In the genomic region with DNA sequence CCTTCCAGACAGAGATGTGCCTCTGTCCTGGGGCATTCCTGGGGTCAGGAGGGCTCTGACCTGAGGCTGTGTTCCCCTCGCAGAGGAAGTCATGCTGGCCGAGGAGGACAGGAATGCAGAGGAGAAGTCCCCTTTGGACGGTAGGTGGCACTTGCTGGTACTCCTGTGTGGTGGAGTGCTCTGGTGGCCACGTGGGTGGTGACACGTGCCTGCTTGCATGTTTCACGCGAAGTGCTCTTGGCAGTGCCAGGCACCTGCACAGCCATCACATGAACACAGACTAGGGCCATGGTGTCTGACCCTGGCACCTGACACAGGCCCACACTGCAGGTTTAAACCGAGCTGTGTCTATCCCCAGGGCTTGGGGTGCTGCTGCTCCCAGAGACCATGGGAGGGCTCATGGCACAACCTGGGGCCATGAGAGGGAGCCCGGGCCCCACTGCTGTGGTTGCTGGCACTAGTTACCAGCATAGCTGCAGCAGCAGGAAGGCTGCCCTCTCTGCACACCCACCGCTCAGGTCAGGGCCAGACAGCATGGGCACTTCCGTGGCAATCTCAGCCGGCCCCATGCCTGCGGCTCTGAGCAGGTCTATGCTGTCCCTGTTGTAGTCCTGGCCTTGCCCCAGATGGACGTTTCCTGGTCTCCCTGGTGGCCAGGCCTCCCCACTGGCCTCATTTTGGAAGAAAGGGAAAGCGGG, we compare ENCODE assay signal across 36 cellular contexts.
DNase-seq lines count a peak whose midpoint lies in the region; ATAC-seq, FAIRE-seq and TF ChIP-seq lines count a peak whose summit lies in the region.
"Had no signal": no experiment of that assay in that cellular context is flagged by ENCODE, and none has a peak within 500 bp of the region (broad histone marks: within the 10 kb centered on the region; RNA-seq: fewer than 3 reads in every experiment).

No MANE protein-coding gene starts in this region.

- no peak overlapping the region for H3K4me3 ChIP-seq in upper lobe of right lung
- no peak overlapping the region for H3K4me3 ChIP-seq in small intestine (ENCODE audit: low read depth in 1 of 2, low read length in 2 of 2)
- H3K4me3 ChIP-seq: heart right ventricle, neural progenitor cell, Peyer's patch, testis, uterus had no signal

- H3K27ac ChIP-seq in upper lobe of right lung (no peak overlapping the region), small intestine (ENCODE audit: low read depth in 1 of 2, low read length in 1 of 2) (no peak overlapping the region)
- H3K27ac ChIP-seq: heart right ventricle, neural progenitor cell, Peyer's patch, testis, uterus had no signal

- no peak for TF ChIP-seq CTCF in upper lobe of right lung (IDR thresholded peaks at IDR 0.05)

- WGBS in small intestine, 3 donors: 65 to 78% (median 65%) methylated on average over 15 of the region's 15 CpGs

- intact Hi-C loops in activated CD4-positive, alpha-beta T cell treated with anti-CD3 and anti-CD28 coated beads, Interleukin-2, amount 10 ng/mL, durations not matched to agents 24 days and 14 days (cut with micrococcal nuclease): no loop called here
- intact Hi-C loops in head of caudate nucleus (cut with DNase I) (no loop called here), upper lobe of right lung (cut with DNase I) (no loop called here)

- H3K4me1 ChIP-seq in upper lobe of right lung: no peaks in the 10 kb centered on the region
- H3K4me1 ChIP-seq in small intestine (ENCODE audit: control insufficient read depth in 2 of 2, insufficient read depth in 1 of 2, low read depth in 1 of 2, low read length in 1 of 2): no peaks in the 10 kb centered on the region
- H3K4me1 ChIP-seq: neural progenitor cell, Peyer's patch, testis, uterus had no signal

- H3K9me3 ChIP-seq in upper lobe of right lung (no peaks in the 10 kb centered on the region), small intestine (ENCODE audit: control insufficient read depth, low read depth) (no peaks in the 10 kb centered on the region)
- H3K9me3 ChIP-seq: heart right ventricle, Peyer's patch, testis, uterus had no signal

- POLR2A ChIA-PET in activated CD4-positive, alpha-beta T cell treated with anti-CD3 and anti-CD28 coated beads, Interleukin-2, amount 10 ng/mL, durations not matched to agents 7 days and 5 days (lab: Charles Lee): no interaction called here

- no peak overlapping the region for H3K4me3 Mint-ChIP-seq in activated CD4-positive, alpha-beta T cell treated with anti-CD3 and anti-CD28 coated beads, Interleukin-2, amount 10 ng/mL, durations not matched to agents 24 days and 14 days
- no peak overlapping the region for H3K4me3 Mint-ChIP-seq in activated CD4-positive, alpha-beta T cell treated with anti-CD3 and anti-CD28 coated beads, Interleukin-2, amount 10 ng/mL, durations not matched to agents 7 days and 5 days
- H3K4me3 Mint-ChIP-seq: activated naive CD4-positive, alpha-beta T cell treated with anti-CD3 and anti-CD28 coated beads, Interleukin-2, amount 50 U/mL, for 24 hours; activated T-helper 1 cell treated with anti-CD3 and anti-CD28 coated beads, Interleukin-12 subunit alpha, Interleukin-12 subunit beta, Interleukin-2, Interleukin-4 antibody, amounts not matched to agents 30 ng/mL and 10 ng/mL and 1 ng/mL, durations not matched to agents 14 hours and 24 hours and 36 hours; CD4-positive, alpha-beta memory T cell; neural progenitor cell; stimulated activated naive B cell treated with anti-CD40 and anti-IgM and Interleukin-4, amounts not matched to agents 10 μg/mL and 1 μg/mL and 100 μg/mL, for 72 hours had no signal

- no peaks in the 10 kb centered on the region for H3K27me3 ChIP-seq in upper lobe of right lung
- H3K27me3 ChIP-seq in small intestine (ENCODE audit: control insufficient read depth in 2 of 2, insufficient read depth in 2 of 2, low read length in 2 of 2): no peaks in the 10 kb centered on the region
- H3K27me3 ChIP-seq: neural progenitor cell, Peyer's patch, testis, uterus had no signal

- no peak for FAIRE-seq in small intestine (lab: Jason Lieb, UNC)
- FAIRE-seq: A204.1, HTR-8/SVneo had no signal

- peaks cover 4% of the 10 kb centered on the region for H3K27me3 Mint-ChIP-seq in activated CD4-positive, alpha-beta T cell treated with anti-CD3 and anti-CD28 coated beads, Interleukin-2, amount 10 ng/mL, durations not matched to agents 24 days and 14 days
- H3K27me3 Mint-ChIP-seq in activated CD4-positive, alpha-beta T cell treated with anti-CD3 and anti-CD28 coated beads, Interleukin-2, amount 10 ng/mL, durations not matched to agents 7 days and 5 days: peaks cover 1% of the 10 kb centered on the region
- H3K27me3 Mint-ChIP-seq: activated naive CD4-positive, alpha-beta T cell treated with anti-CD3 and anti-CD28 coated beads, Interleukin-2, amount 50 U/mL, for 24 hours; progenitor cell of endocrine pancreas had no signal

- no peaks in the 10 kb centered on the region for H3K36me3 Mint-ChIP-seq in activated CD4-positive, alpha-beta T cell treated with anti-CD3 and anti-CD28 coated beads, Interleukin-2, amount 10 ng/mL, durations not matched to agents 24 days and 14 days (ENCODE audit: low read depth)
- no peaks in the 10 kb centered on the region for H3K36me3 Mint-ChIP-seq in activated CD4-positive, alpha-beta T cell treated with anti-CD3 and anti-CD28 coated beads, Interleukin-2, amount 10 ng/mL, durations not matched to agents 7 days and 5 days (ENCODE audit: low read depth)
- H3K36me3 Mint-ChIP-seq: activated naive CD4-positive, alpha-beta T cell treated with anti-CD3 and anti-CD28 coated beads, Interleukin-2, amount 50 U/mL, for 24 hours; CD4-positive, alpha-beta memory T cell; neural progenitor cell; stimulated activated naive B cell treated with anti-CD40 and anti-IgM and Interleukin-4, amounts not matched to agents 10 μg/mL and 1 μg/mL and 100 μg/mL, for 72 hours had no signal

- CTCF ChIA-PET in activated CD4-positive, alpha-beta T cell treated with anti-CD3 and anti-CD28 coated beads, Interleukin-2, amount 10 ng/mL, durations not matched to agents 7 days and 5 days (lab: Charles Lee): no interaction called here

- H3K27ac Mint-ChIP-seq in activated CD4-positive, alpha-beta T cell treated with anti-CD3 and anti-CD28 coated beads, Interleukin-2, amount 10 ng/mL, durations not matched to agents 24 days and 14 days: no peak overlapping the region
- no peak overlapping the region for H3K27ac Mint-ChIP-seq in activated CD4-positive, alpha-beta T cell treated with anti-CD3 and anti-CD28 coated beads, Interleukin-2, amount 10 ng/mL, durations not matched to agents 7 days and 5 days
- H3K27ac Mint-ChIP-seq: activated naive CD4-positive, alpha-beta T cell treated with anti-CD3 and anti-CD28 coated beads, Interleukin-2, amount 50 U/mL, for 24 hours; activated T-helper 1 cell treated with anti-CD3 and anti-CD28 coated beads, Interleukin-12 subunit alpha, Interleukin-12 subunit beta, Interleukin-2, Interleukin-4 antibody, amounts not matched to agents 30 ng/mL and 10 ng/mL and 1 ng/mL, durations not matched to agents 14 hours and 24 hours and 36 hours; CD4-positive, alpha-beta memory T cell; neural progenitor cell; progenitor cell of endocrine pancreas; stimulated activated naive B cell treated with anti-CD40 and anti-IgM and Interleukin-4, amounts not matched to agents 10 μg/mL and 1 μg/mL and 100 μg/mL, for 72 hours had no signal

- DNase-seq in activated CD4-positive, alpha-beta T cell treated with anti-CD3 and anti-CD28 coated beads, Interleukin-2, amount 10 ng/mL, durations not matched to agents 24 days and 14 days: peak; percentile 46
- DNase-seq in activated CD4-positive, alpha-beta T cell treated with anti-CD3 and anti-CD28 coated beads, Interleukin-2, amount 10 ng/mL, durations not matched to agents 7 days and 5 days: no peak
- DNase-seq in M059J (ENCODE audit: low read depth) (peak; percentile 14), head of caudate nucleus (peak in 32 of 42 donors; percentile 27 to 77 (median 57)), upper lobe of right lung (no peak), middle frontal gyrus (ENCODE audit: extremely low spot score, low spot score) (no peak), cerebellar cortex (ENCODE audit: low spot score) (no peak), small intestine (no peak)
- DNase-seq: activated CD4-positive, alpha-beta T cell treated with anti-CD3 and anti-CD28 coated beads, Interleukin-2, amount 50 U/mL, for 4 hours; activated CD8-positive, alpha-beta memory T cell treated with anti-CD3 and anti-CD28 coated beads, Interleukin-2, amount 50 U/mL, for 4 hours; aorta; CD4-positive, alpha-beta memory T cell; DMS 273 treated with DMSO at 0.1 percent for 48 hours; foreskin fibroblast; HCEC 1CT; heart right ventricle; Karpas-422; left cardiac atrium; MV-4-11; NCI-H1694; NCI-H2171; NK-92 treated with Interleukin-12 subunit alpha and Interleukin-12 subunit beta, amount 100 ng/mL, for 24 hours; SIG-M5; stimulated activated CD4-positive, alpha-beta T cell treated with anti-CD3 and anti-CD28 coated beads, Interleukin-4, amount 100 ng/mL, for 4 hours; stimulated activated naive B cell treated with anti-CD40 and anti-IgM and Interleukin-4, amounts not matched to agents 10 μg/mL and 1 μg/mL and 100 μg/mL, for 72 hours; T1000; testis; uterus had no signal

- peak; percentile 23 for ATAC-seq in upper lobe of right lung
- ATAC-seq: heart right ventricle, left cardiac atrium, sciatic nerve had no signal

- H3K9me3 Mint-ChIP-seq in activated CD4-positive, alpha-beta T cell treated with anti-CD3 and anti-CD28 coated beads, Interleukin-2, amount 10 ng/mL, durations not matched to agents 24 days and 14 days: no peaks in the 10 kb centered on the region
- no peaks in the 10 kb centered on the region for H3K9me3 Mint-ChIP-seq in activated CD4-positive, alpha-beta T cell treated with anti-CD3 and anti-CD28 coated beads, Interleukin-2, amount 10 ng/mL, durations not matched to agents 7 days and 5 days
- H3K9me3 Mint-ChIP-seq: activated naive CD4-positive, alpha-beta T cell treated with anti-CD3 and anti-CD28 coated beads, Interleukin-2, amount 50 U/mL, for 24 hours; activated T-helper 1 cell treated with anti-CD3 and anti-CD28 coated beads, Interleukin-12 subunit alpha, Interleukin-12 subunit beta, Interleukin-2, Interleukin-4 antibody, amounts not matched to agents 30 ng/mL and 10 ng/mL and 1 ng/mL, durations not matched to agents 14 hours and 24 hours and 36 hours; CD4-positive, alpha-beta memory T cell; neural progenitor cell had no signal

- H3K36me3 ChIP-seq in upper lobe of right lung: no peaks in the 10 kb centered on the region
- no peaks in the 10 kb centered on the region for H3K36me3 ChIP-seq in small intestine (ENCODE audit: control insufficient read depth in 2 of 2, insufficient read depth in 2 of 2, low read length in 2 of 2)
- H3K36me3 ChIP-seq: heart right ventricle, neural progenitor cell, Peyer's patch, uterus had no signal

- no peaks in the 10 kb centered on the region for H3K4me1 Mint-ChIP-seq in activated CD4-positive, alpha-beta T cell treated with anti-CD3 and anti-CD28 coated beads, Interleukin-2, amount 10 ng/mL, durations not matched to agents 24 days and 14 days
- H3K4me1 Mint-ChIP-seq in activated CD4-positive, alpha-beta T cell treated with anti-CD3 and anti-CD28 coated beads, Interleukin-2, amount 10 ng/mL, durations not matched to agents 7 days and 5 days: no peaks in the 10 kb centered on the region
- H3K4me1 Mint-ChIP-seq: activated naive CD4-positive, alpha-beta T cell treated with anti-CD3 and anti-CD28 coated beads, Interleukin-2, amount 50 U/mL, for 24 hours; stimulated activated naive B cell treated with anti-CD40 and anti-IgM and Interleukin-4, amounts not matched to agents 10 μg/mL and 1 μg/mL and 100 μg/mL, for 72 hours had no signal

Comparison
In these comparisons a context has a peak if more than half of its experiments do, and no peak if none do; other contexts are left out.
1. DNase-seq: peak in activated CD4-positive, alpha-beta T cell treated with anti-CD3 and anti-CD28 coated beads, Interleukin-2, amount 10 ng/mL, durations not matched to agents 24 days and 14 days (single experiment), M059J (single experiment) and head of caudate nucleus (32 of 42); none in activated CD4-positive, alpha-beta T cell treated with anti-CD3 and anti-CD28 coated beads, Interleukin-2, amount 10 ng/mL, durations not matched to agents 7 days and 5 days (single experiment), upper lobe of right lung (single experiment), middle frontal gyrus (single experiment), cerebellar cortex (single experiment) and small intestine (single experiment).